Comparison of ENCODE assay signal across 9 cellular contexts in genomic region chr6:71533939-71534379, GRCh38.
DNase-seq lines count a peak whose midpoint lies in the region; ATAC-seq, FAIRE-seq and TF ChIP-seq lines count a peak whose summit lies in the region.
"Had no signal": no experiment of that assay in that cellular context is flagged by ENCODE, and none has a peak within 500 bp of the region (broad histone marks: within the 10 kb centered on the region; RNA-seq: fewer than 3 reads in every experiment).

No MANE protein-coding gene starts in this region.

- H3K18ac ChIP-seq in mesenchymal stem cell (ENCODE audit: low read depth in 1 of 2, low read length in 2 of 2): no peak overlapping the region

- TF ChIP-seq EP300 in K562 (IDR thresholded peaks at IDR 0.05; ENCODE audit: low read length): no peak

- no peak for TF ChIP-seq POLR2A in K562 (conservative IDR thresholded peaks at IDR 0.05)

- no peak overlapping the region for H2BK15ac ChIP-seq in mesenchymal stem cell (ENCODE audit: low read depth, poor library complexity, severe bottlenecking)

- H3K4me3 Mint-ChIP-seq in CD8-positive, alpha-beta T cell: no peak overlapping the region
- no peak overlapping the region for H3K4me3 Mint-ChIP-seq in activated CD4-positive, alpha-beta memory T cell treated with anti-CD3 and anti-CD28 coated beads, Interleukin-2, amount 10 ng/mL, durations not matched to agents 7 days and 5 days
- H3K4me3 Mint-ChIP-seq: dendritic cell treated with granulocyte-macrophage colony-stimulating factor and Interleukin-4, amounts not matched to agents 40 ng/mL and 50 ng/mL, for 4 days had no signal

- no peaks in the 10 kb centered on the region for H3K36me3 ChIP-seq in CD8-positive, alpha-beta T cell (ENCODE audit: insufficient read depth, low read length)
- H3K36me3 ChIP-seq in K562 (ENCODE audit: control insufficient read depth, insufficient read depth, low read length) (no peaks in the 10 kb centered on the region), mesenchymal stem cell (ENCODE audit: control insufficient read depth in 1 of 2, insufficient read depth in 2 of 2, low read depth in 1 of 2, low read length in 2 of 2) (no peaks in the 10 kb centered on the region)

- no peak for DNase-seq in CD8-positive, alpha-beta T cell
- DNase-seq in HuH-7.5 (ENCODE audit: low spot score) (peak; percentile 10), K562 (ENCODE audit: extremely low read depth in 1 of 4, low spot score in 3 of 4) (peak; percentile 13 to 27 (median 20)), mesenchymal stem cell (peak; percentile 31)
- no peak for DNase-seq in activated CD8-positive, alpha-beta memory T cell treated with anti-CD3 and anti-CD28 coated beads, Interleukin-2, amount 50 U/mL, for 48 hours
- DNase-seq in activated CD4-positive, alpha-beta memory T cell treated with anti-CD3 and anti-CD28 coated beads, Interleukin-2, amount 10 ng/mL, durations not matched to agents 7 days and 5 days: no peak
- DNase-seq in activated CD4-positive, alpha-beta T cell treated with anti-CD3 and anti-CD28 coated beads, Interleukin-2, amount 50 U/mL, for 48 hours: no peak

- no peaks in the 10 kb centered on the region for H3K79me2 ChIP-seq in K562 (ENCODE audit: control insufficient read depth, insufficient read depth, low read length)

- H3K9me3 ChIP-seq in CD8-positive, alpha-beta T cell (ENCODE audit: low read length): no peaks in the 10 kb centered on the region
- H3K9me3 ChIP-seq in K562 (replicated peaks; ENCODE audit: control insufficient read depth, insufficient read depth, low read depth, low read length): no peaks in the 10 kb centered on the region
- no peaks in the 10 kb centered on the region for H3K9me3 ChIP-seq in mesenchymal stem cell (ENCODE audit: control insufficient read depth, low read length)

- no peak overlapping the region for H3K4ac ChIP-seq in mesenchymal stem cell (ENCODE audit: low read depth in 1 of 2, low read length in 2 of 2)

- TF ChIP-seq RAD21 in K562 (CRISPR knock-in tag; conservative IDR thresholded peaks at IDR 0.05 in 1 of 2, IDR thresholded peaks at IDR 0.05 in 1 of 2): peak; percentile 44 to 57

- H3K9me1 ChIP-seq in K562 (ENCODE audit: control insufficient read depth, insufficient read depth, low read length): no peaks in the 10 kb centered on the region

- H2AK5ac ChIP-seq in mesenchymal stem cell (ENCODE audit: low read length, severe bottlenecking): no peak overlapping the region

- no peak overlapping the region for H4K91ac ChIP-seq in mesenchymal stem cell (ENCODE audit: low read length)

- H3K4me3 ChIP-seq in CD8-positive, alpha-beta T cell (ENCODE audit: low read depth, low read length): no peak overlapping the region
- H3K4me3 ChIP-seq in K562 (no peak overlapping the region), mesenchymal stem cell (ENCODE audit: insufficient read depth in 1 of 2, low read depth in 1 of 2, low read length in 2 of 2) (no peak overlapping the region)

- H3K4me2 ChIP-seq in K562 (ENCODE audit: insufficient read depth, low read length): no peak overlapping the region
- no peak overlapping the region for H3K4me2 ChIP-seq in mesenchymal stem cell (ENCODE audit: low read length, poor library complexity, severe bottlenecking)

- no peak overlapping the region for H2BK120ac ChIP-seq in mesenchymal stem cell (ENCODE audit: low read depth, low read length)

- H3K79me1 ChIP-seq in mesenchymal stem cell (replicated peaks; ENCODE audit: low read length, poor library complexity, severe bottlenecking): no peaks in the 10 kb centered on the region

- no peaks in the 10 kb centered on the region for H4K20me1 ChIP-seq in K562 (replicated peaks; ENCODE audit: control insufficient read depth, insufficient read depth, low read length)

- H3K9me3 Mint-ChIP-seq in CD8-positive, alpha-beta T cell: no peaks in the 10 kb centered on the region
- H3K9me3 Mint-ChIP-seq in activated CD4-positive, alpha-beta memory T cell treated with anti-CD3 and anti-CD28 coated beads, Interleukin-2, amount 10 ng/mL, durations not matched to agents 7 days and 5 days: no peaks in the 10 kb centered on the region
- H3K9me3 Mint-ChIP-seq: dendritic cell treated with granulocyte-macrophage colony-stimulating factor and Interleukin-4, amounts not matched to agents 40 ng/mL and 50 ng/mL, for 4 days had no signal

- no peak overlapping the region for H3K27ac Mint-ChIP-seq in CD8-positive, alpha-beta T cell
- no peak overlapping the region for H3K27ac Mint-ChIP-seq in activated CD4-positive, alpha-beta memory T cell treated with anti-CD3 and anti-CD28 coated beads, Interleukin-2, amount 10 ng/mL, durations not matched to agents 7 days and 5 days
- H3K27ac Mint-ChIP-seq: dendritic cell treated with granulocyte-macrophage colony-stimulating factor and Interleukin-4, amounts not matched to agents 40 ng/mL and 50 ng/mL, for 4 days had no signal

- peak; percentile 67 for FAIRE-seq in K562 (lab: Jason Lieb, UNC)

- no peak overlapping the region for H3K14ac ChIP-seq in mesenchymal stem cell (ENCODE audit: low read length in 2 of 2)

- no peak overlapping the region for H2BK5ac ChIP-seq in mesenchymal stem cell (ENCODE audit: low read depth, low read length, poor library complexity, severe bottlenecking)

- H4K8ac ChIP-seq in mesenchymal stem cell (ENCODE audit: low read length): no peak overlapping the region

- ATAC-seq in CD8-positive, alpha-beta T cell: no peak
- ATAC-seq in K562 (no peak), GM21381 (IDR thresholded peaks at IDR 0.05; ENCODE audit: unreplicated experiment) (no peak)

- no peaks in the 10 kb centered on the region for H3K27me3 Mint-ChIP-seq in CD8-positive, alpha-beta T cell (ENCODE audit: low read depth)
- H3K27me3 Mint-ChIP-seq in activated CD4-positive, alpha-beta memory T cell treated with anti-CD3 and anti-CD28 coated beads, Interleukin-2, amount 10 ng/mL, durations not matched to agents 7 days and 5 days: no peaks in the 10 kb centered on the region

- H3K27ac ChIP-seq in CD8-positive, alpha-beta T cell (ENCODE audit: low read depth, low read length): no peak overlapping the region
- no peak overlapping the region for H3K27ac ChIP-seq in K562 (ENCODE audit: extremely low read depth, low read depth, low read length)
- no peak overlapping the region for H3K27ac ChIP-seq in mesenchymal stem cell (ENCODE audit: low read length, poor library complexity, severe bottlenecking)

- WGBS in K562 (ENCODE audit: insufficient coverage, low coverage, missing lambda C conversion rate): 32% methylated on average over 2 of the region's 2 CpGs
- WGBS in mesenchymal stem cell: 57% methylated on average over 1 of the region's 2 CpGs

- no peak overlapping the region for H3K23ac ChIP-seq in mesenchymal stem cell (ENCODE audit: low read length in 2 of 2)

- CTCF ChIA-PET in CD8-positive, alpha-beta T cell (lab: Charles Lee): interaction anchor here (2.3 kb wide), 1 partner anchor 9 kb away, joined by 8 read pairs; no protein-coding TSS in a partner anchor
- CTCF ChIA-PET in K562 (lab: Yijun Ruan, JAX; ENCODE audit: low intra/inter-chr PET ratio): interaction anchor here (1.0 kb wide), 1 partner anchor 1647 kb away, joined by 4 read pairs; no protein-coding TSS in a partner anchor
- CTCF ChIA-PET in activated CD4-positive, alpha-beta memory T cell treated with anti-CD3 and anti-CD28 coated beads, Interleukin-2, amount 10 ng/mL, durations not matched to agents 7 days and 5 days (lab: Charles Lee): no interaction called here

- no peak overlapping the region for H2AFZ ChIP-seq in K562 (ENCODE audit: low read depth, low read length)
- H2AFZ ChIP-seq in mesenchymal stem cell (ENCODE audit: low read depth, low read length): no peak overlapping the region

- POLR2A ChIA-PET in CD8-positive, alpha-beta T cell (lab: Charles Lee): no interaction called here
- POLR2A ChIA-PET in K562 (lab: Yijun Ruan, JAX): no interaction called here
- POLR2A ChIA-PET in activated CD4-positive, alpha-beta memory T cell treated with anti-CD3 and anti-CD28 coated beads, Interleukin-2, amount 10 ng/mL, durations not matched to agents 7 days and 5 days (lab: Charles Lee): no interaction called here

- BruUV-seq in K562 (replicated peaks; lab: Mats Ljungman, UMichigan): no TSS peak

- no peaks in the 10 kb centered on the region for H3K4me1 Mint-ChIP-seq in CD8-positive, alpha-beta T cell (ENCODE audit: low read depth)
- H3K4me1 Mint-ChIP-seq in activated CD4-positive, alpha-beta memory T cell treated with anti-CD3 and anti-CD28 coated beads, Interleukin-2, amount 10 ng/mL, durations not matched to agents 7 days and 5 days: no peaks in the 10 kb centered on the region

- intact Hi-C loops in CD8-positive, alpha-beta T cell (cut with DNase I, micrococcal nuclease): loop anchor here (5.0 kb wide), 2 partner anchors 1648 to 1793 kb away; no protein-coding TSS in a partner anchor
- intact Hi-C loops in K562 (cut with micrococcal nuclease): loop anchor here (2.0 to 10.0 kb wide), 2 partner anchors 149 to 551 kb away; no protein-coding TSS in a partner anchor

- in situ Hi-C loops in K562 (cut with MboI): loop anchor here (25.0 kb wide), 1 partner anchor 553 kb away; no protein-coding TSS in a partner anchor

- no peak overlapping the region for H2BK12ac ChIP-seq in mesenchymal stem cell (ENCODE audit: low read length in 2 of 2)

- no peaks in the 10 kb centered on the region for H3K36me3 Mint-ChIP-seq in CD8-positive, alpha-beta T cell
- H3K36me3 Mint-ChIP-seq in activated CD4-positive, alpha-beta memory T cell treated with anti-CD3 and anti-CD28 coated beads, Interleukin-2, amount 10 ng/mL, durations not matched to agents 7 days and 5 days (ENCODE audit: low read depth): no peaks in the 10 kb centered on the region

- H3K9ac ChIP-seq in K562 (ENCODE audit: insufficient read depth in 1 of 2, low read depth in 2 of 2, low read length in 2 of 2): no peak overlapping the region
- H3K9ac ChIP-seq in mesenchymal stem cell (ENCODE audit: low read length): peak overlapping the region; percentile 50

- H3K4me1 ChIP-seq in CD8-positive, alpha-beta T cell (ENCODE audit: insufficient read depth, low read length): no peaks in the 10 kb centered on the region
- no peaks in the 10 kb centered on the region for H3K4me1 ChIP-seq in K562 (replicated peaks in 1 of 2; ENCODE audit: control insufficient read depth in 2 of 2, insufficient read depth in 2 of 2, low read length in 2 of 2)
- no peaks in the 10 kb centered on the region for H3K4me1 ChIP-seq in mesenchymal stem cell (ENCODE audit: control insufficient read depth, insufficient read depth, low read depth, low read length)

- no peaks in the 10 kb centered on the region for H3K27me3 ChIP-seq in CD8-positive, alpha-beta T cell (ENCODE audit: insufficient read depth, low read length)
- H3K27me3 ChIP-seq in K562 (ENCODE audit: control insufficient read depth in 2 of 2, insufficient read depth in 2 of 2, low read length in 2 of 2) (no peaks in the 10 kb centered on the region; a peak in 1 of 5 replicates), mesenchymal stem cell (ENCODE audit: control insufficient read depth in 1 of 2, insufficient read depth in 1 of 2, low read length in 2 of 2) (no peaks in the 10 kb centered on the region)

- TF ChIP-seq CTCF in CD8-positive, alpha-beta T cell (IDR thresholded peaks at IDR 0.05): peak; percentile 65
- TF ChIP-seq CTCF in K562 (IDR thresholded peaks at IDR 0.05 in 2 of 3, conservative IDR thresholded peaks at IDR 0.05 in 1 of 3; ENCODE audit: insufficient read depth in 2 of 3, low read depth in 1 of 3, low read length in 3 of 3): peak in 2 of 3 experiments; percentile 26 to 52; a peak in 3 of 6 replicates

Comparison
In these comparisons a context has a peak if more than half of its experiments do, and no peak if none do; other contexts are left out.
1. DNase-seq: peak in HuH-7.5 (single experiment), K562 (4 of 4) and mesenchymal stem cell (single experiment); none in CD8-positive, alpha-beta T cell (0 of 7), activated CD8-positive, alpha-beta memory T cell treated with anti-CD3 and anti-CD28 coated beads, Interleukin-2, amount 50 U/mL, for 48 hours (single experiment), activated CD4-positive, alpha-beta memory T cell treated with anti-CD3 and anti-CD28 coated beads, Interleukin-2, amount 10 ng/mL, durations not matched to agents 7 days and 5 days (single experiment) and activated CD4-positive, alpha-beta T cell treated with anti-CD3 and anti-CD28 coated beads, Interleukin-2, amount 50 U/mL, for 48 hours (0 of 2).